In the genomic region with DNA sequence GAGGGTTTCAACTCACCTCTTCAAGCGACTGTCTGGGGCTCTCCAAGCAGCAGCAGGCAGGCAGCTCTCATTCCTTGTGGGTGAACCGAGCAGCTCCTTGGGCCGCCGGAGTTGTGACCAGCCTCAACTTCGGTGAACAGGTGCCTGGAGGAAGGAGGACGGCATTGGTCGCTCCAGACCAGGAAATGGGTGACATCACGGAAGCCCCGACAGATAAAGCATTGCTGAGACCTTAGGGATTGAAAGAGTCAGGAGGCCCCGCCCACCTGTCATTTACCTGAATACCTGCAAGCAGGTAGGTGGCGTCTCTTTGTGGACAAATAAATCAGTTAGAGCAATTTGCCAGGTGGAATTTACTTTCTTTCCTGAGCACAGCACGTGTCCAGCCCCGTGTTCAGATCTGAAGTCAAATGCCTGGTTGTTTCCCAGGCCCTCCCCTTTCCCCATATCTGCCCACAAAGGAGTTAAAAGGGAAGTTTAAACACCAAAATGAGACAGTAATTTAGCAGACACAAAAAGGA, we compare ENCODE assay signal across 9 cellular contexts. TPM values are rescaled to one million over a fixed set of nuclear protein-coding genes. Genes with fewer than 3 reads are reported as not detected.
DNase-seq lines count a peak whose midpoint lies in the region; ATAC-seq and TF ChIP-seq lines count a peak whose summit lies in the region.
"Had no signal": no experiment of that assay in that cellular context is flagged by ENCODE, and none has a peak within 500 bp of the region (broad histone marks: within the 10 kb centered on the region; RNA-seq: fewer than 3 reads in every experiment).

Gene LNX1 (minus strand): TSS at position 115 of the 521 bp plus-strand sequence. CDS start 17,484 bp downstream, outside the sequence.

- no peak for DNase-seq in stimulated activated naive CD8-positive, alpha-beta T cell treated with anti-CD3 and anti-CD28 coated beads, Interleukin-15, Interleukin-2, amounts not matched to agents 100 U/mL and 50 U/mL, for 24 hours
- no peak for DNase-seq in AG20443 (ENCODE audit: low spot score)
- DNase-seq in NCI-H2196 treated with DMSO at 0.1 percent for 48 hours (lab: John Stamatoyannopoulos, UW; ENCODE audit: unreplicated experiment) = no peak
- no peak for DNase-seq in DMS114 treated with DMSO at 0.1 percent for 48 hours (lab: John Stamatoyannopoulos, UW; ENCODE audit: unreplicated experiment)
- DNase-seq in NCI-H446 (lab: John Stamatoyannopoulos, UW) = no peak
- DNase-seq: NCI-H2171 had no signal

- H3K27me3 Mint-ChIP-seq in stimulated activated naive CD8-positive, alpha-beta T cell treated with anti-CD3 and anti-CD28 coated beads, Interleukin-15, Interleukin-2, amounts not matched to agents 100 ng/mL and 50 ng/mL, for 24 hours = peaks cover 39% of the 10 kb centered on the region
- peaks cover 44% of the 10 kb centered on the region for H3K27me3 Mint-ChIP-seq in activated T-helper 17 cell treated with anti-CD3 and anti-CD28 coated beads, Interleukin-2, amount 50 U/mL, for 72 hours

- WGBS in liver = 17% methylated on average over 13 of the region's 13 CpGs

- no peaks in the 10 kb centered on the region for H3K27me3 ChIP-seq in liver (ENCODE audit: control insufficient read depth in 4 of 4, insufficient read depth in 4 of 4, low read length in 3 of 4)

- peak within 1 kb of the TSS; percentile 39 to 76 (median 57) for H3K4me3 ChIP-seq in liver (ENCODE audit: low read depth in 1 of 3, low read length in 3 of 3)

- peak; percentile 53 to 54 for TF ChIP-seq RAD21 in liver (IDR thresholded peaks at IDR 0.05)

- H3K27ac Mint-ChIP-seq in stimulated activated naive CD8-positive, alpha-beta T cell treated with anti-CD3 and anti-CD28 coated beads, Interleukin-15, Interleukin-2, amounts not matched to agents 100 ng/mL and 50 ng/mL, for 24 hours = no peak within 1 kb of the TSS
- no peak within 1 kb of the TSS for H3K27ac Mint-ChIP-seq in activated T-helper 17 cell treated with anti-CD3 and anti-CD28 coated beads, Interleukin-2, amount 50 U/mL, for 72 hours

- no peaks in the 10 kb centered on the region for H3K36me3 Mint-ChIP-seq in stimulated activated naive CD8-positive, alpha-beta T cell treated with anti-CD3 and anti-CD28 coated beads, Interleukin-15, Interleukin-2, amounts not matched to agents 100 ng/mL and 50 ng/mL, for 24 hours (ENCODE audit: low read depth)
- H3K36me3 Mint-ChIP-seq in activated T-helper 17 cell treated with anti-CD3 and anti-CD28 coated beads, Interleukin-2, amount 50 U/mL, for 72 hours (ENCODE audit: low read depth) = no peaks in the 10 kb centered on the region

- TF ChIP-seq CTCF in liver (IDR thresholded peaks at IDR 0.05; ENCODE audit: low read depth, low read length, missing input control) = peak; percentile 9

- peaks cover 6 to 23% (median 16%) of the 10 kb centered on the region in 4 donors for H3K4me1 ChIP-seq in liver (ENCODE audit: control insufficient read depth in 4 of 4, insufficient read depth in 4 of 4, low read length in 3 of 4)

- H3K4me3 Mint-ChIP-seq in stimulated activated naive CD8-positive, alpha-beta T cell treated with anti-CD3 and anti-CD28 coated beads, Interleukin-15, Interleukin-2, amounts not matched to agents 100 ng/mL and 50 ng/mL, for 24 hours = peak within 1 kb of the TSS; percentile 46
- peak within 1 kb of the TSS; percentile 2 for H3K4me3 Mint-ChIP-seq in activated T-helper 17 cell treated with anti-CD3 and anti-CD28 coated beads, Interleukin-2, amount 50 U/mL, for 72 hours

- H3K9ac ChIP-seq in liver (ENCODE audit: low read depth in 1 of 2, low read length in 2 of 2) = peak within 1 kb of the TSS; percentile 39 to 51

- H3K9me3 ChIP-seq in liver (ENCODE audit: control insufficient read depth in 4 of 4, low read length in 3 of 4) = no peaks in the 10 kb centered on the region

- peak within 1 kb of the TSS; percentile 70 to 74 for H3K27ac ChIP-seq in liver (ENCODE audit: low read depth in 1 of 2, low read length in 2 of 2)

- H3K9me3 Mint-ChIP-seq in stimulated activated naive CD8-positive, alpha-beta T cell treated with anti-CD3 and anti-CD28 coated beads, Interleukin-15, Interleukin-2, amounts not matched to agents 100 ng/mL and 50 ng/mL, for 24 hours = no peaks in the 10 kb centered on the region
- no peaks in the 10 kb centered on the region for H3K9me3 Mint-ChIP-seq in activated T-helper 17 cell treated with anti-CD3 and anti-CD28 coated beads, Interleukin-2, amount 50 U/mL, for 72 hours

- peaks cover 7% of the 10 kb centered on the region for H3K4me1 Mint-ChIP-seq in stimulated activated naive CD8-positive, alpha-beta T cell treated with anti-CD3 and anti-CD28 coated beads, Interleukin-15, Interleukin-2, amounts not matched to agents 100 ng/mL and 50 ng/mL, for 24 hours (ENCODE audit: low read depth)
- peaks cover 5% of the 10 kb centered on the region for H3K4me1 Mint-ChIP-seq in activated T-helper 17 cell treated with anti-CD3 and anti-CD28 coated beads, Interleukin-2, amount 50 U/mL, for 72 hours

- no peaks in the 10 kb centered on the region for H3K36me3 ChIP-seq in liver (ENCODE audit: control insufficient read depth in 4 of 4, insufficient read depth in 3 of 4, low read depth in 1 of 4, low read length in 3 of 4)

- ATAC-seq in stimulated activated naive CD8-positive, alpha-beta T cell treated with anti-CD3 and anti-CD28 coated beads, Interleukin-15, Interleukin-2, amounts not matched to agents 100 U/mL and 50 U/mL, for 24 hours = no peak
- no peak for ATAC-seq in activated T-helper 17 cell treated with anti-CD3 and anti-CD28 coated beads, Interleukin-2, amount 50 U/mL, for 72 hours (replicated peaks)

TF ChIP-seq in liver, 16 proteins besides CTCF, POLR2A, EP300 and RAD21:
- TF ChIP-seq TAF1 (conservative IDR thresholded peaks at IDR 0.05) (peak; percentile 72), HNF4A (conservative IDR thresholded peaks at IDR 0.05) (peak in 1 of 2 donors; percentile 16), RXRA (IDR thresholded peaks at IDR 0.05) (peak in 1 of 2 donors; percentile 6), FOXA1 (IDR thresholded peaks at IDR 0.05) (no peak), SP1 (IDR thresholded peaks at IDR 0.05) (peak; percentile 33), EGR1 (IDR thresholded peaks at IDR 0.05; ENCODE audit: low read depth in 2 of 2) (no peak), JUND (IDR thresholded peaks at IDR 0.05) (peak in 1 of 2 donors; percentile 13), YY1 (IDR thresholded peaks at IDR 0.05) (peak; percentile 19), NR2F2 (IDR thresholded peaks at IDR 0.05) (no peak), FOXA2 (IDR thresholded peaks at IDR 0.05) (no peak), HNF4G (IDR thresholded peaks at IDR 0.05) (no peak), GABPA (IDR thresholded peaks at IDR 0.05 in 1 of 2, conservative IDR thresholded peaks at IDR 0.05 in 1 of 2) (no peak), REST (IDR thresholded peaks at IDR 0.05) (peak; percentile 48)
- TF ChIP-seq, protein P1, sequence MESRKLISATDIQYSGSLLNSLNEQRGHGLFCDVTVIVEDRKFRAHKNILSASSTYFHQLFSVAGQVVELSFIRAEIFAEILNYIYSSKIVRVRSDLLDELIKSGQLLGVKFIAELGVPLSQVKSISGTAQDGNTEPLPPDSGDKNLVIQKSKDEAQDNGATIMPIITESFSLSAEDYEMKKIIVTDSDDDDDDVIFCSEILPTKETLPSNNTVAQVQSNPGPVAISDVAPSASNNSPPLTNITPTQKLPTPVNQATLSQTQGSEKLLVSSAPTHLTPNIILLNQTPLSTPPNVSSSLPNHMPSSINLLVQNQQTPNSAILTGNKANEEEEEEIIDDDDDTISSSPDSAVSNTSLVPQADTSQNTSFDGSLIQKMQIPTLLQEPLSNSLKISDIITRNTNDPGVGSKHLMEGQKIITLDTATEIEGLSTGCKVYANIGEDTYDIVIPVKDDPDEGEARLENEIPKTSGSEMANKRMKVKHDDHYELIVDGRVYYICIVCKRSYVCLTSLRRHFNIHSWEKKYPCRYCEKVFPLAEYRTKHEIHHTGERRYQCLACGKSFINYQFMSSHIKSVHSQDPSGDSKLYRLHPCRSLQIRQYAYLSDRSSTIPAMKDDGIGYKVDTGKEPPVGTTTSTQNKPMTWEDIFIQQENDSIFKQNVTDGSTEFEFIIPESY (IDR thresholded peaks at IDR 0.05) = no peak
- TF ChIP-seq, protein P2, sequence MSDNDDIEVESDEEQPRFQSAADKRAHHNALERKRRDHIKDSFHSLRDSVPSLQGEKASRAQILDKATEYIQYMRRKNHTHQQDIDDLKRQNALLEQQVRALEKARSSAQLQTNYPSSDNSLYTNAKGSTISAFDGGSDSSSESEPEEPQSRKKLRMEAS (IDR thresholded peaks at IDR 0.05) = peak; percentile 9
- TF ChIP-seq, protein P3, sequence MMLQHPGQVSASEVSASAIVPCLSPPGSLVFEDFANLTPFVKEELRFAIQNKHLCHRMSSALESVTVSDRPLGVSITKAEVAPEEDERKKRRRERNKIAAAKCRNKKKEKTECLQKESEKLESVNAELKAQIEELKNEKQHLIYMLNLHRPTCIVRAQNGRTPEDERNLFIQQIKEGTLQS (IDR thresholded peaks at IDR 0.05) = no peak

RNA-seq across cellular contexts. Expression of gene LNX1, which starts in this region (rescaled TPM):
- total RNA-seq in activated T-helper 17 cell treated with anti-CD3 and anti-CD28 coated beads, Interleukin-2, amount 50 U/mL, for 72 hours = not detected
- 1 to 10 TPM; 3.0 to 3.4 TPM for total RNA-seq in liver
- 1 to 10 TPM; 1.5 TPM for polyA plus RNA-seq in liver

Comparison
In these comparisons a context has a peak if more than half of its experiments do, and no peak if none do; other contexts are left out.
1. RNA of gene LNX1 (total RNA-seq): 3.0 to 3.4 TPM in liver; not detected in activated T-helper 17 cell treated with anti-CD3 and anti-CD28 coated beads, Interleukin-2, amount 50 U/mL, for 72 hours; every median in the first group is over 4 times any median in the second.